9 cellular contexts compared by ENCODE assay signal in the genomic region with DNA sequence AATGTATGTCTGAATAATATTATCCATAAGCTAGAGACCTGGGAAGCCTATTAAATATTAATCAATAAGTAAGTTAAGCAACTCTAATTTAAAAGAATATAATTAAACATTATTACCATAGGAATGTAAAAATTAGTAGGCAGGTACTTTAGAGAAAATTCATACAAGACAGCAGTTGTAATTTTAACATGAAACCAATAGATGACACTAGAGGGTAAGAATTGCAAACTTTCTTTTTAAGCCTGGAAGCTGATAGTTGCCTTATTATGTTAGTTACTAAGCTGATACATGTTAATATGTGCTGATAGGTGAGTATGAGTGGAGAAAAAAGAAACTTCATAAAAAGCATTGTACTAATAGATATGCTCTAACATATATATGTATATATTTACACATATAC.
DNase-seq lines count a peak whose midpoint lies in the region; ATAC-seq and TF ChIP-seq lines count a peak whose summit lies in the region.
"Had no signal": no experiment of that assay in that cellular context is flagged by ENCODE, and none has a peak within 500 bp of the region (broad histone marks: within the 10 kb centered on the region; RNA-seq: fewer than 3 reads in every experiment).

No MANE protein-coding gene starts in this region.

- BruUV-seq in mammary epithelial cell (replicated peaks; lab: Mats Ljungman, UMichigan), result no TSS peak

- H3K36me3 Mint-ChIP-seq in stimulated activated naive B cell treated with anti-CD40 and anti-IgM and Interleukin-4, amounts not matched to agents 10 μg/mL and 1 μg/mL and 100 μg/mL, for 72 hours, result no peaks in the 10 kb centered on the region
- no peaks in the 10 kb centered on the region for H3K36me3 Mint-ChIP-seq in activated CD8-positive, alpha-beta T cell treated with anti-CD3 and anti-CD28 coated beads, Interleukin-2, amount 10 ng/mL, durations not matched to agents 7 days and 5 days (ENCODE audit: low read depth)

- H3K4me3 ChIP-seq in MM.1S (ENCODE audit: low read length) (no peak overlapping the region), mammary epithelial cell (replicated peaks in 1 of 3; ENCODE audit: insufficient read depth in 1 of 3, low read depth in 2 of 3, low read length in 3 of 3) (no peak overlapping the region), osteoblast (ENCODE audit: insufficient read depth, low read length) (no peak overlapping the region), testis (no peak overlapping the region)

- H3K4me1 ChIP-seq in MM.1S (ENCODE audit: low read length) (no peaks in the 10 kb centered on the region), mammary epithelial cell (ENCODE audit: insufficient read depth, low read length) (no peaks in the 10 kb centered on the region), osteoblast (ENCODE audit: insufficient read depth, low read length) (no peaks in the 10 kb centered on the region), testis (no peaks in the 10 kb centered on the region)

- H3K4me1 Mint-ChIP-seq in stimulated activated naive B cell treated with anti-CD40 and anti-IgM and Interleukin-4, amounts not matched to agents 10 μg/mL and 1 μg/mL and 100 μg/mL, for 72 hours, result no peaks in the 10 kb centered on the region
- H3K4me1 Mint-ChIP-seq in activated CD8-positive, alpha-beta T cell treated with anti-CD3 and anti-CD28 coated beads, Interleukin-2, amount 10 ng/mL, durations not matched to agents 7 days and 5 days (ENCODE audit: low read depth), result no peaks in the 10 kb centered on the region
- H3K4me1 Mint-ChIP-seq: B cell had no signal

- intact Hi-C loops in mammary epithelial cell (cut with micrococcal nuclease) (loop anchor here (5.0 kb wide), 1 partner anchor 241 kb away; no protein-coding TSS in a partner anchor), testis (cut with DNase I; ENCODE audit: low total_unique reads) (no loop called here)

- dilution Hi-C loops in mammary epithelial cell (cut with HindIII; ENCODE audit: low sequenced_read_pairs), result no loop called here

- POLR2A ChIA-PET in activated CD8-positive, alpha-beta T cell treated with anti-CD3 and anti-CD28 coated beads, Interleukin-2, amount 10 ng/mL, durations not matched to agents 7 days and 5 days (lab: Charles Lee), result no interaction called here

- H3K27me3 ChIP-seq in MM.1S (replicated peaks; ENCODE audit: insufficient read depth, low read length), result no peaks in the 10 kb centered on the region
- no peaks in the 10 kb centered on the region for H3K27me3 ChIP-seq in mammary epithelial cell (ENCODE audit: insufficient read depth, low read length)
- H3K27me3 ChIP-seq in osteoblast (ENCODE audit: insufficient read depth, low read length), result no peaks in the 10 kb centered on the region
- H3K27me3 ChIP-seq in testis, result no peaks in the 10 kb centered on the region

- no peaks in the 10 kb centered on the region for H3K9me3 ChIP-seq in MM.1S (replicated peaks; ENCODE audit: insufficient read depth, low read length)
- no peaks in the 10 kb centered on the region for H3K9me3 ChIP-seq in mammary epithelial cell (replicated peaks; ENCODE audit: insufficient read depth, low read length)
- no peaks in the 10 kb centered on the region for H3K9me3 ChIP-seq in osteoblast (ENCODE audit: low read depth, low read length)
- H3K9me3 ChIP-seq in testis, result no peaks in the 10 kb centered on the region

- H3K9ac ChIP-seq in MM.1S (ENCODE audit: low read length) (no peak overlapping the region), mammary epithelial cell (ENCODE audit: insufficient read depth, low read length) (no peak overlapping the region)

- TF ChIP-seq POLR2A in testis (IDR thresholded peaks at IDR 0.05), result no peak

- H3K9me3 Mint-ChIP-seq in stimulated activated naive B cell treated with anti-CD40 and anti-IgM and Interleukin-4, amounts not matched to agents 10 μg/mL and 1 μg/mL and 100 μg/mL, for 72 hours, result no peaks in the 10 kb centered on the region
- no peaks in the 10 kb centered on the region for H3K9me3 Mint-ChIP-seq in activated CD8-positive, alpha-beta T cell treated with anti-CD3 and anti-CD28 coated beads, Interleukin-2, amount 10 ng/mL, durations not matched to agents 7 days and 5 days (ENCODE audit: insufficient read depth)

- H3K36me3 ChIP-seq in MM.1S (replicated peaks; ENCODE audit: insufficient read depth, low read length) (no peaks in the 10 kb centered on the region), mammary epithelial cell (ENCODE audit: insufficient read depth, low read length) (no peaks in the 10 kb centered on the region), osteoblast (ENCODE audit: insufficient read depth, low read length) (no peaks in the 10 kb centered on the region), testis (ENCODE audit: low read depth, missing control alignments) (no peaks in the 10 kb centered on the region)

- H3F3A ChIP-seq in MM.1S (ENCODE audit: insufficient read depth, low read length), result no peaks in the 10 kb centered on the region

- H3K4me2 ChIP-seq in MM.1S (ENCODE audit: low read depth, low read length) (no peak overlapping the region), mammary epithelial cell (ENCODE audit: insufficient read depth, low read depth, low read length) (no peak overlapping the region), osteoblast (ENCODE audit: insufficient read depth, low read length) (no peak overlapping the region)

- H4K20me1 ChIP-seq in MM.1S (ENCODE audit: insufficient read depth, low read length) (no peaks in the 10 kb centered on the region), mammary epithelial cell (ENCODE audit: insufficient read depth, low read length) (no peaks in the 10 kb centered on the region), osteoblast (ENCODE audit: insufficient read depth, low read length) (no peaks in the 10 kb centered on the region)

- H2AFZ ChIP-seq in MM.1S (ENCODE audit: low read length), result no peak overlapping the region
- no peak overlapping the region for H2AFZ ChIP-seq in mammary epithelial cell (ENCODE audit: low read depth, low read length)
- no peak overlapping the region for H2AFZ ChIP-seq in osteoblast (ENCODE audit: low read length)

- H3K4me3 Mint-ChIP-seq in stimulated activated naive B cell treated with anti-CD40 and anti-IgM and Interleukin-4, amounts not matched to agents 10 μg/mL and 1 μg/mL and 100 μg/mL, for 72 hours, result no peak overlapping the region
- no peak overlapping the region for H3K4me3 Mint-ChIP-seq in activated CD8-positive, alpha-beta T cell treated with anti-CD3 and anti-CD28 coated beads, Interleukin-2, amount 10 ng/mL, durations not matched to agents 7 days and 5 days
- H3K4me3 Mint-ChIP-seq: B cell had no signal

- DNase-seq in NCI-H146 (lab: John Stamatoyannopoulos, UW) (peak; percentile 1), NCI-H146 treated with DMSO at 0.1 percent for 48 hours (lab: John Stamatoyannopoulos, UW; ENCODE audit: unreplicated experiment) (no peak), MM.1S (peak; percentile 31), mammary epithelial cell (peak; percentile 1), osteoblast (ENCODE audit: insufficient read length, low spot score, missing footprints) (no peak), testis (no peak)
- DNase-seq in stimulated activated naive B cell treated with anti-CD40 and anti-IgM and Interleukin-4, amounts not matched to agents 10 μg/mL and 1 μg/mL and 100 μg/mL, for 72 hours, result no peak
- no peak for DNase-seq in activated CD8-positive, alpha-beta T cell treated with anti-CD3 and anti-CD28 coated beads, Interleukin-2, amount 10 ng/mL, durations not matched to agents 7 days and 5 days

- CTCF ChIA-PET in mammary epithelial cell (lab: Charles Lee; ENCODE audit: low non-redundant PET), result interaction anchor here (1.0 kb wide), 1 partner anchor 245 kb away, joined by 3 read pairs; no protein-coding TSS in a partner anchor
- CTCF ChIA-PET in activated CD8-positive, alpha-beta T cell treated with anti-CD3 and anti-CD28 coated beads, Interleukin-2, amount 10 ng/mL, durations not matched to agents 7 days and 5 days (lab: Charles Lee), result no interaction called here

- H3K27ac ChIP-seq in MM.1S (ENCODE audit: low read length) (no peak overlapping the region), mammary epithelial cell (ENCODE audit: insufficient read depth, low read depth, low read length) (no peak overlapping the region), osteoblast (ENCODE audit: low read depth, low read length) (no peak overlapping the region), testis (no peak overlapping the region)

- in situ Hi-C loops in mammary epithelial cell (cut with MboI; ENCODE audit: low sequenced_read_pairs in 2 of 2), result no loop called here

- H3K79me2 ChIP-seq in MM.1S (ENCODE audit: low read length) (no peaks in the 10 kb centered on the region), mammary epithelial cell (ENCODE audit: insufficient read depth, low read length) (no peaks in the 10 kb centered on the region), osteoblast (ENCODE audit: insufficient read depth, low read length) (no peaks in the 10 kb centered on the region)

- ATAC-seq in stimulated activated naive B cell treated with anti-CD40 and anti-IgM and Interleukin-4, amounts not matched to agents 10 μg/mL and 1 μg/mL and 100 μg/mL, for 72 hours (replicated peaks), result no peak
- no peak for ATAC-seq in activated CD8-positive, alpha-beta T cell treated with anti-CD3 and anti-CD28 coated beads, Interleukin-2, amount 10 ng/mL, durations not matched to agents 7 days and 5 days

- TF ChIP-seq CTCF in MM.1S (IDR thresholded peaks at IDR 0.05; ENCODE audit: low read length) (peak; percentile 50), mammary epithelial cell (conservative IDR thresholded peaks at IDR 0.05 in 1 of 2, IDR thresholded peaks at IDR 0.05 in 1 of 2; ENCODE audit: extremely low read depth in 1 of 2, insufficient read depth in 1 of 2, low read depth in 1 of 2, low read length in 2 of 2) (peak; percentile 53 to 69), osteoblast (IDR thresholded peaks at IDR 0.05; ENCODE audit: extremely low read depth, low read depth, low read length) (peak; percentile 47), testis (IDR thresholded peaks at IDR 0.05) (peak in 1 of 3 experiments; percentile 19)

- H3K27me3 Mint-ChIP-seq in stimulated activated naive B cell treated with anti-CD40 and anti-IgM and Interleukin-4, amounts not matched to agents 10 μg/mL and 1 μg/mL and 100 μg/mL, for 72 hours, result no peaks in the 10 kb centered on the region
- H3K27me3 Mint-ChIP-seq in activated CD8-positive, alpha-beta T cell treated with anti-CD3 and anti-CD28 coated beads, Interleukin-2, amount 10 ng/mL, durations not matched to agents 7 days and 5 days (ENCODE audit: low read depth), result no peaks in the 10 kb centered on the region
- H3K27me3 Mint-ChIP-seq: B cell had no signal

- no peak overlapping the region for H3K27ac Mint-ChIP-seq in stimulated activated naive B cell treated with anti-CD40 and anti-IgM and Interleukin-4, amounts not matched to agents 10 μg/mL and 1 μg/mL and 100 μg/mL, for 72 hours
- H3K27ac Mint-ChIP-seq in activated CD8-positive, alpha-beta T cell treated with anti-CD3 and anti-CD28 coated beads, Interleukin-2, amount 10 ng/mL, durations not matched to agents 7 days and 5 days, result no peak overlapping the region
- H3K27ac Mint-ChIP-seq: B cell had no signal

- H3K9me2 ChIP-seq in MM.1S (replicated peaks; ENCODE audit: insufficient read depth, low read length), result no peaks in the 10 kb centered on the region

Comparison
In these comparisons a context has a peak if more than half of its experiments do, and no peak if none do; other contexts are left out.
1. DNase-seq: peak in NCI-H146 (single experiment), MM.1S (single experiment) and mammary epithelial cell (single experiment); none in NCI-H146 treated with DMSO at 0.1 percent for 48 hours (single experiment), osteoblast (single experiment), testis (single experiment), stimulated activated naive B cell treated with anti-CD40 and anti-IgM and Interleukin-4, amounts not matched to agents 10 μg/mL and 1 μg/mL and 100 μg/mL, for 72 hours (single experiment) and activated CD8-positive, alpha-beta T cell treated with anti-CD3 and anti-CD28 coated beads, Interleukin-2, amount 10 ng/mL, durations not matched to agents 7 days and 5 days (single experiment).